8 cellular contexts compared by ENCODE assay signal in genomic region chr18:864872-865273, GRCh38. TPM values are rescaled to one million over a fixed set of nuclear protein-coding genes. Genes with fewer than 3 reads are reported as not detected.
DNase-seq lines count a peak whose midpoint lies in the region; ATAC-seq lines count a peak whose summit lies in the region.

No MANE protein-coding gene starts in this region.

- peak; percentile 85 for ATAC-seq in HG03095 (IDR thresholded peaks at IDR 0.05; ENCODE audit: unreplicated experiment)
- peak; percentile 100 for ATAC-seq in left lobe of liver

- DNase-seq in activated gamma-delta T cell treated with Interleukin-2 at 50 U/mL for 16 hours: peak; percentile 42
- DNase-seq in activated gamma-delta T cell (lab: John Stamatoyannopoulos, UW): no peak
- peak; percentile 74 for DNase-seq in NCI-H345 treated with DMSO at 0.1 percent for 48 hours (lab: John Stamatoyannopoulos, UW; ENCODE audit: unreplicated experiment)
- DNase-seq in activated CD4-positive, CD25-positive, alpha-beta regulatory T cell treated with anti-CD3 and anti-CD28 coated beads, Interleukin-2, amount 50 U/mL, for 72 hours: peak; percentile 45
- DNase-seq in cerebellar cortex (ENCODE audit: low spot score): peak; percentile 68
- DNase-seq in left lobe of liver (ENCODE audit: low spot score): peak; percentile 72
- DNase-seq in stimulated activated CD4-positive, alpha-beta T cell treated with anti-CD3 and anti-CD28 coated beads, Interleukin-4, amount 100 ng/mL, for 48 hours (ENCODE audit: low read depth in 2 of 2): peak; percentile 47 to 51

RNA-seq across cellular contexts. Expression of gene ADCYAP1, which starts 39.8 kb away (rescaled TPM):
- not detected for total RNA-seq in left lobe of liver

RNA-seq across cellular contexts. Expression of gene YES1, which starts 52.8 kb away (rescaled TPM):
- total RNA-seq in left lobe of liver: 31.1 TPM
